Comparison of ENCODE assay signal across 20 cellular contexts in genomic region chr1:226641671-226642231, GRCh38.
A peak's percentile ranks its signal among the peaks of the same experiment; 100 is the strongest.
DNase-seq lines count a peak whose midpoint lies in the region; ATAC-seq and TF ChIP-seq lines count a peak whose summit lies in the region.
"Had no signal": no experiment of that assay in that cellular context is flagged by ENCODE, and none has a peak within 500 bp of the region (broad histone marks: within the 10 kb centered on the region; RNA-seq: fewer than 3 reads in every experiment).

No MANE protein-coding gene starts in this region.

- in situ Hi-C loops in brain microvascular endothelial cell (cut with HindIII; ENCODE audit: low pct_ligation_motif_present, low sequenced_read_pairs) = loop anchor here (25.0 kb wide), 2 partner anchors 196 to 796 kb away; no protein-coding TSS in a partner anchor

- H3K4me1 ChIP-seq in right cardiac atrium (ENCODE audit: control insufficient read depth, insufficient read depth, low read length) = peaks cover 7% of the 10 kb centered on the region

- DNase-seq in right cardiac atrium = peak in 2 of 3 donors; percentile 26 to 37
- no peak for DNase-seq in left cardiac atrium
- no peak for DNase-seq in natural killer cell
- no peak for DNase-seq in brain microvascular endothelial cell
- DNase-seq in HuH-7 (ENCODE audit: low spot score) = no peak
- DNase-seq in activated CD4-positive, alpha-beta T cell treated with anti-CD3 and anti-CD28 coated beads for 4 hours = no peak
- DNase-seq: activated CD8-positive, alpha-beta T cell treated with anti-CD3 and anti-CD28 coated beads for 36 hours; amygdala; cerebellar nuclear complex; COR-L47; GOT3; NCI-H1694 treated with DMSO at 0.1 percent for 48 hours; NCI-H446; stimulated activated CD4-positive, alpha-beta T cell treated with anti-CD3 and anti-CD28 coated beads, Interleukin-2, amount 100 ng/mL, for 24 hours; T-helper 1 cell; WERI-Rb-1 had no signal

- WGBS in right cardiac atrium = 94% methylated on average over 23 of the region's 23 CpGs

- no peaks in the 10 kb centered on the region for H3K27me3 Mint-ChIP-seq in dendritic cell treated with granulocyte-macrophage colony-stimulating factor and Interleukin-4, amounts not matched to agents 40 ng/mL and 50 ng/mL, for 4 days
- no peaks in the 10 kb centered on the region for H3K27me3 Mint-ChIP-seq in natural killer cell (ENCODE audit: low read depth in 2 of 2)
- H3K27me3 Mint-ChIP-seq: activated CD8-positive, alpha-beta T cell treated with anti-CD3 and anti-CD28 coated beads for 36 hours; IgD-negative memory B cell had no signal

- H3K36me3 ChIP-seq in brain microvascular endothelial cell (replicated peaks) = no peaks in the 10 kb centered on the region
- H3K36me3 ChIP-seq: WERI-Rb-1 had no signal

- H3K9me3 ChIP-seq in right cardiac atrium (ENCODE audit: control insufficient read depth, low read length) = no peaks in the 10 kb centered on the region

- peak overlapping the region; percentile 90 for H3K27ac Mint-ChIP-seq in dendritic cell treated with granulocyte-macrophage colony-stimulating factor and Interleukin-4, amounts not matched to agents 40 ng/mL and 50 ng/mL, for 4 days
- H3K27ac Mint-ChIP-seq in natural killer cell = peak overlapping the region; percentile 70 to 85
- H3K27ac Mint-ChIP-seq: activated CD8-positive, alpha-beta T cell treated with anti-CD3 and anti-CD28 coated beads for 36 hours had no signal

- intact Hi-C loops in right cardiac atrium (cut with DNase I) (no loop called here), left cardiac atrium (cut with DNase I) (no loop called here), natural killer cell (cut with micrococcal nuclease) (loop anchor here (5.0 kb wide), 1 partner anchor 36 kb away; no protein-coding TSS in a partner anchor)
- intact Hi-C loops in dendritic cell treated with granulocyte-macrophage colony-stimulating factor and Interleukin-4, amounts not matched to agents 40 ng/mL and 50 ng/mL, for 4 days (cut with micrococcal nuclease) = loop anchor here (5.0 kb wide), 1 partner anchor 36 kb away; no protein-coding TSS in a partner anchor

- H3K27ac ChIP-seq in right cardiac atrium (ENCODE audit: low read length) = no peak overlapping the region
- H3K27ac ChIP-seq in brain microvascular endothelial cell = no peak overlapping the region
- H3K27ac ChIP-seq: WERI-Rb-1 had no signal

- ATAC-seq in right cardiac atrium (no peak), left cardiac atrium (no peak), natural killer cell (no peak), HG02852 (IDR thresholded peaks at IDR 0.05; ENCODE audit: unreplicated experiment) (no peak)
- ATAC-seq: activated CD8-positive, alpha-beta T cell treated with anti-CD3 and anti-CD28 coated beads for 36 hours; left colon had no signal

- no peak overlapping the region for H3K4me3 Mint-ChIP-seq in dendritic cell treated with granulocyte-macrophage colony-stimulating factor and Interleukin-4, amounts not matched to agents 40 ng/mL and 50 ng/mL, for 4 days
- H3K4me3 Mint-ChIP-seq in natural killer cell = no peak overlapping the region
- H3K4me3 Mint-ChIP-seq: activated CD8-positive, alpha-beta T cell treated with anti-CD3 and anti-CD28 coated beads for 36 hours had no signal

- peaks cover 82% of the 10 kb centered on the region for H3K36me3 Mint-ChIP-seq in dendritic cell treated with granulocyte-macrophage colony-stimulating factor and Interleukin-4, amounts not matched to agents 40 ng/mL and 50 ng/mL, for 4 days (ENCODE audit: low read depth)
- no peaks in the 10 kb centered on the region for H3K36me3 Mint-ChIP-seq in natural killer cell

- H3K4me1 Mint-ChIP-seq in dendritic cell treated with granulocyte-macrophage colony-stimulating factor and Interleukin-4, amounts not matched to agents 40 ng/mL and 50 ng/mL, for 4 days (ENCODE audit: low read depth) = peaks cover 72% of the 10 kb centered on the region
- H3K4me1 Mint-ChIP-seq in natural killer cell = peaks cover 28 to 31% of the 10 kb centered on the region in 2 donors

- no peaks in the 10 kb centered on the region for H3K27me3 ChIP-seq in right cardiac atrium (ENCODE audit: control insufficient read depth, insufficient read depth)
- H3K27me3 ChIP-seq in brain microvascular endothelial cell (replicated peaks) = no peaks in the 10 kb centered on the region

- TF ChIP-seq CTCF in natural killer cell (IDR thresholded peaks at IDR 0.05) (no peak), brain microvascular endothelial cell (IDR thresholded peaks at IDR 0.05; ENCODE audit: low read depth, low read length, missing control alignments) (no peak)

- no peaks in the 10 kb centered on the region for H3K9me3 Mint-ChIP-seq in dendritic cell treated with granulocyte-macrophage colony-stimulating factor and Interleukin-4, amounts not matched to agents 40 ng/mL and 50 ng/mL, for 4 days
- no peaks in the 10 kb centered on the region for H3K9me3 Mint-ChIP-seq in natural killer cell
- H3K9me3 Mint-ChIP-seq: activated CD8-positive, alpha-beta T cell treated with anti-CD3 and anti-CD28 coated beads for 36 hours; IgD-negative memory B cell had no signal

- no peak overlapping the region for H3K4me3 ChIP-seq in right cardiac atrium (ENCODE audit: low read length)
- H3K4me3 ChIP-seq in brain microvascular endothelial cell (ENCODE audit: low read depth, low read length) = no peak overlapping the region

Comparison
In these comparisons a context has a peak if more than half of its experiments do, and no peak if none do; other contexts are left out.
1. DNase-seq: peak in right cardiac atrium (2 of 3); none in left cardiac atrium (single experiment), natural killer cell (single experiment), brain microvascular endothelial cell (single experiment), HuH-7 (single experiment) and activated CD4-positive, alpha-beta T cell treated with anti-CD3 and anti-CD28 coated beads for 4 hours (0 of 2).
2. intact Hi-C loops: an anchor here in dendritic cell treated with granulocyte-macrophage colony-stimulating factor and Interleukin-4, amounts not matched to agents 40 ng/mL and 50 ng/mL, for 4 days (5.0 kb wide) and natural killer cell (5.0 kb wide); none called in right cardiac atrium and left cardiac atrium.